In the genomic region with DNA sequence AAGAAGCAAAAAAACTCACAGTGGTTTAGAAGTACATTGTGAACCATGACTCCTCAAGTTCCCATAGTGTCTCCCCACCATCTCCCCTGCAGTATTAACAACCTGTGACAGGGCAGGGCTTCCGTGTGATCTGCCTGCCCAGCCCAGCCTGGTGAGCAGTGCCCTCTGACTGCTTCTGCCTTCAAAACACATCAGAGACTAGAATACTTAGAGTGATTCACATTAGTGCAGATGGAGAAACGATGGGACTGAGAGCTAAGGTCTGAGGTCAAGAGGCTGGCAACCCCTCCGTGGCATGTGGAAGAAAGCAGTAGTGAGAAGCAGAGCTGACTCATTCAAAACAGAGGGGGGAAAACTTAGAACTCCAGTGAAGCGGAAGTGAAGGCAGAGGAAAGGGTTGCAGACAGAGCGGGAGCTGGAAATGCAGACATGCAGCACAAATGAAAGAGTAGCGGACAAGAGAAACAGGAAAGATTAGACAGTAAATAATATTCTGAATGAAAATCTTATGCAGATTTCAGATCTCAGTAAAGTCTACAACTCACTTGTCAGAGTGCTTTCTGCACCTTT, we compare ENCODE assay signal across 2 cellular contexts. TPM values are rescaled to one million over a fixed set of nuclear protein-coding genes. Genes with fewer than 3 reads are reported as not detected.
"Had no signal": no experiment of that assay in that cellular context is flagged by ENCODE, and none has a peak within 500 bp of the region (broad histone marks: within the 10 kb centered on the region; RNA-seq: fewer than 3 reads in every experiment).

No MANE protein-coding gene starts in this region.

RNA-seq across cellular contexts. Expression of gene CHRFAM7A, which starts 6.9 kb away (rescaled TPM):
- total RNA-seq: HT-29 had no signal
- polyA plus RNA-seq: IgD-negative memory B cell had no signal

RNA-seq across cellular contexts. Expression of gene GOLGA8R, which starts 27.7 kb away (rescaled TPM):
- total RNA-seq: HT-29 had no signal
